Comparison of ENCODE assay signal across 13 cellular contexts in genomic region chr10:11824825-11825224, GRCh38. TPM values are rescaled to one million over a fixed set of nuclear protein-coding genes. Genes with fewer than 3 reads are reported as not detected.
DNase-seq lines count a peak whose midpoint lies in the region; ATAC-seq and TF ChIP-seq lines count a peak whose summit lies in the region.
"Had no signal": no experiment of that assay in that cellular context is flagged by ENCODE, and none has a peak within 500 bp of the region (broad histone marks: within the 10 kb centered on the region; RNA-seq: fewer than 3 reads in every experiment).

No MANE protein-coding gene starts in this region.

- no peak for DNase-seq in activated T-cell treated with anti-CD3 and anti-CD28 coated beads, Interleukin-2, amount 50 U/mL, for 4 hours
- DNase-seq in activated T-cell treated with anti-CD3 and anti-CD28 coated beads, Interleukin-2, amount 50 U/mL, for 72 hours, result no peak
- DNase-seq in coronary artery (ENCODE audit: low spot score) (no peak), upper lobe of left lung (no peak), colonic mucosa (no peak)
- DNase-seq: activated T-cell treated with anti-CD3 and anti-CD28 coated beads, Interleukin-2, amount 50 U/mL, for 1 hour; DMS 273 treated with DMSO at 0.1 percent for 48 hours; left lung had no signal

- peaks cover 1% of the 10 kb centered on the region for H3K36me3 Mint-ChIP-seq in activated T-cell treated with anti-CD3 and anti-CD28 coated beads, Interleukin-2, amount 50 U/mL, for 4 hours (ENCODE audit: insufficient read depth)
- H3K36me3 Mint-ChIP-seq in activated T-cell treated with anti-CD3 and anti-CD28 coated beads, Interleukin-2, amount 50 U/mL, for 72 hours (ENCODE audit: insufficient read depth in 2 of 2), result no peaks in the 10 kb centered on the region

- peaks cover 50% of the 10 kb centered on the region for H3K27me3 Mint-ChIP-seq in activated T-cell treated with anti-CD3 and anti-CD28 coated beads, Interleukin-2, amount 50 U/mL, for 4 hours (ENCODE audit: low read depth)
- H3K27me3 Mint-ChIP-seq in activated T-cell treated with anti-CD3 and anti-CD28 coated beads, Interleukin-2, amount 50 U/mL, for 72 hours (ENCODE audit: low read depth), result peaks cover 48% of the 10 kb centered on the region

- intact Hi-C loops in colonic mucosa (cut with DNase I), result no loop called here

- H3K27me3 ChIP-seq in upper lobe of left lung (peaks cover 0 to 8% (median 0%) of the 10 kb centered on the region in 4 donors), colonic mucosa (peaks cover 4% of the 10 kb centered on the region)
- H3K27me3 ChIP-seq: cardiac muscle cell had no signal

- no peak for ATAC-seq in activated T-cell treated with anti-CD3 and anti-CD28 coated beads, Interleukin-2, amount 50 U/mL, for 4 hours
- no peak for ATAC-seq in activated T-cell treated with anti-CD3 and anti-CD28 coated beads, Interleukin-2, amount 50 U/mL, for 72 hours (replicated peaks in 1 of 2)
- peak in 1 of 2 donors; percentile 22 for ATAC-seq in upper lobe of left lung (ENCODE audit: low FRiP score in 2 of 2)
- no peak for ATAC-seq in GM18867 (IDR thresholded peaks at IDR 0.05; ENCODE audit: unreplicated experiment)
- no peak for ATAC-seq in GM21723 (IDR thresholded peaks at IDR 0.05; ENCODE audit: unreplicated experiment)

- peak overlapping the region; percentile 25 for H3K4me3 Mint-ChIP-seq in activated T-cell treated with anti-CD3 and anti-CD28 coated beads, Interleukin-2, amount 50 U/mL, for 4 hours
- no peak overlapping the region for H3K4me3 Mint-ChIP-seq in activated T-cell treated with anti-CD3 and anti-CD28 coated beads, Interleukin-2, amount 50 U/mL, for 72 hours

- no peak overlapping the region for H3K27ac Mint-ChIP-seq in activated T-cell treated with anti-CD3 and anti-CD28 coated beads, Interleukin-2, amount 50 U/mL, for 72 hours

- H3K4me3 ChIP-seq in coronary artery (peak overlapping the region; percentile 86), mesodermal cell (ENCODE audit: extremely low read depth, insufficient read depth, low read length, poor library complexity, severe bottlenecking) (peak overlapping the region; percentile 86), upper lobe of left lung (peak overlapping the region in 3 of 4 donors; percentile 83 to 85 (median 84)), colonic mucosa (no peak overlapping the region)

- H3K9ac ChIP-seq in colonic mucosa (ENCODE audit: low read depth in 2 of 2, low read length in 2 of 2), result no peak overlapping the region

- TF ChIP-seq CTCF in coronary artery (IDR thresholded peaks at IDR 0.05) (no peak), upper lobe of left lung (IDR thresholded peaks at IDR 0.05) (no peak), colonic mucosa (IDR thresholded peaks at IDR 0.05) (no peak)

- WGBS in mesodermal cell (ENCODE audit: insufficient coverage in 2 of 2), 2 experiments, result 95 to 97% methylated on average over 7 to 10 of the region's 11 CpGs
- WGBS in upper lobe of left lung, 2 donors, result 75 to 82% methylated on average over 11 of the region's 11 CpGs

- H3K27ac ChIP-seq in coronary artery, result no peak overlapping the region
- no peak overlapping the region for H3K27ac ChIP-seq in mesodermal cell (ENCODE audit: low read depth, low read length, severe bottlenecking)
- peak overlapping the region in 3 of 4 donors; percentile 86 to 90 (median 90) for H3K27ac ChIP-seq in upper lobe of left lung
- H3K27ac ChIP-seq in colonic mucosa, result no peak overlapping the region
- H3K27ac ChIP-seq: 22Rv1, cardiac muscle cell had no signal

- no peak for TF ChIP-seq POLR2A in upper lobe of left lung (IDR thresholded peaks at IDR 0.05)

- no peak for TF ChIP-seq EP300 in upper lobe of left lung (IDR thresholded peaks at IDR 0.05)

- no peaks in the 10 kb centered on the region for H3K9me3 Mint-ChIP-seq in activated T-cell treated with anti-CD3 and anti-CD28 coated beads, Interleukin-2, amount 50 U/mL, for 4 hours
- no peaks in the 10 kb centered on the region for H3K9me3 Mint-ChIP-seq in activated T-cell treated with anti-CD3 and anti-CD28 coated beads, Interleukin-2, amount 50 U/mL, for 72 hours

- H3K36me3 ChIP-seq in mesodermal cell (ENCODE audit: control insufficient read depth, insufficient read depth, low read length), result no peaks in the 10 kb centered on the region
- H3K36me3 ChIP-seq in upper lobe of left lung, result no peaks in the 10 kb centered on the region
- H3K36me3 ChIP-seq in colonic mucosa, result no peaks in the 10 kb centered on the region
- H3K36me3 ChIP-seq: cardiac muscle cell, left lung had no signal

- peaks cover 8% of the 10 kb centered on the region for H3K4me1 Mint-ChIP-seq in activated T-cell treated with anti-CD3 and anti-CD28 coated beads, Interleukin-2, amount 50 U/mL, for 4 hours (ENCODE audit: low read depth)
- H3K4me1 Mint-ChIP-seq in activated T-cell treated with anti-CD3 and anti-CD28 coated beads, Interleukin-2, amount 50 U/mL, for 72 hours (ENCODE audit: low read depth), result peaks cover 13% of the 10 kb centered on the region

- H3K9me3 ChIP-seq in mesodermal cell (ENCODE audit: control insufficient read depth, low read length), result no peaks in the 10 kb centered on the region
- no peaks in the 10 kb centered on the region for H3K9me3 ChIP-seq in upper lobe of left lung
- no peaks in the 10 kb centered on the region for H3K9me3 ChIP-seq in colonic mucosa
- H3K9me3 ChIP-seq: left lung had no signal

- H3K4me1 ChIP-seq in mesodermal cell (ENCODE audit: control insufficient read depth, insufficient read depth, low read length, poor library complexity, severe bottlenecking) (peaks cover 14% of the 10 kb centered on the region), upper lobe of left lung (peaks cover 0 to 36% (median 10%) of the 10 kb centered on the region in 4 donors), colonic mucosa (no peaks in the 10 kb centered on the region)

RNA-seq across cellular contexts. Expression of gene PROSER2, which starts 1.7 kb away (rescaled TPM):
- total RNA-seq in activated T-cell treated with anti-CD3 and anti-CD28 coated beads, Interleukin-2, amount 50 U/mL, for 4 hours, result 1 to 10 TPM in 2 of 3 donors, under 1 TPM in 1; 0.76 to 3.5 (median 1.9) TPM
- 1 to 10 TPM; 1.1 to 1.6 TPM for total RNA-seq in activated T-cell treated with anti-CD3 and anti-CD28 coated beads, Interleukin-2, amount 50 U/mL, for 72 hours
- polyA plus RNA-seq in mesodermal cell (2013, experiment 1 of 2), result 3.1 TPM
- 4.4 TPM for polyA plus RNA-seq in mesodermal cell (2013, experiment 2 of 2)
- total RNA-seq in upper lobe of left lung, result 10 to 100 TPM; 19.8 to 64.5 (median 24.7) TPM
- 10 to 100 TPM; 12.9 to 16.2 TPM for total RNA-seq in colonic mucosa

Comparison
In these comparisons a context has a peak if more than half of its experiments do, and no peak if none do; other contexts are left out.
1. H3K27ac ChIP-seq: peak in upper lobe of left lung (3 of 4); none in coronary artery (0 of 2), mesodermal cell (single experiment) and colonic mucosa (single experiment).